In the genomic region with DNA sequence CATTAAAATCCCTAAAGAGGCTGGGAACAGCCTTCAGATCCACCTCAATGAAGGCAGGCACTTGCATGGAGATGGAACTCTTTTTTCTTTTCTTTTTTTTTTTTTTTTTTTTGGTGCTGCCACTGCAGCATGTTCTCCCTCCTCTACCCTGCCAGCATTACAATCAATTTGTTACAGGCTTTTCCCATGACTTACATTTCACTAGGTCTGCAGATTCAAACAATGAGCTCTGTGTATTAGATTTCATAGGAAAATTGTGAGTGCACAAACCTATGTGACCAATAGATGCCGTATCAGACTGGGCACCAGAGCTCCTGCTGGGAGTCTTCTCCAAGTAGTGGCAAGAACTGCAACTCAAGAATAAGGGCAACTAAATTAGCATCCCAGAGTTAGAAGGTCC, we compare ENCODE assay signal across 5 cellular contexts.
"Had no signal": no experiment of that assay in that cellular context is flagged by ENCODE, and none has a peak within 500 bp of the region (broad histone marks: within the 10 kb centered on the region; RNA-seq: fewer than 3 reads in every experiment).

No MANE protein-coding gene starts in this region.

- ATAC-seq: GM23338, K562 had no signal

- DNase-seq: H9, HCEC 1CT, IMR-90 had no signal
